ENCODE assay signal across 8 cellular contexts in the genomic region with DNA sequence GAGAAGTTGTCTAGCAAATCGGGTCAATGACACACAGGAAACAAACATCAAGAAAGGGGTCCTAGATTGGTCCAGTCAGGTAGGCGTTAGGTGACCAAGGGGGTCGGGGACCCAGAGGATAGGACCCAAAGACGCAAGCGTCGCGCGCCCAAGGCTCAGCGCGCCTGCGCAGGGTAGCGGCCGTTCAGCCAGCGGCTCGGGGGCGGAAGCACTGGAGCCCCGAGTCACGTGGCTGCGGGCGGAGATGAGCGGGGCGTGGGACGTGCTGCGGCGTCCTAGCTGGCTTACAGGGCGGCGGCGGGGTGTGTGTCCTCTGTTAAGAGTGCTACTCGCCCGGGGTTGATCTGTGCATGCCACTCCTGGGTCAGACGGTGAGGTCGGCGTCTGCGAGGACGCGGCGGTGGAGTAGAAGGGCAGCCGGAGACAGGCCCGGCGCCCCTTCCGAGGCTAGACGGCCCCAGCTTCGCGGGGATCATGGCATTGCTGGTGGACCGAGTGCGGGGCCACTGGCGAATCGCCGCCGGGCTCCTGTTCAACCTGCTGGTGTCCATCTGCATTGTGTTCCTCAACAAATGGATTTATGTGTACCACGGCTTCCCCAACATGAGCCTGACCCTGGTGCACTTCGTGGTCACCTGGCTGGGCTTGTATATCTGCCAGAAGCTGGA. TPM values are rescaled to one million over a fixed set of nuclear protein-coding genes. Genes with fewer than 3 reads are reported as not detected.
A peak's percentile ranks its signal among the peaks of the same experiment; 100 is the strongest.
DNase-seq lines count a peak whose midpoint lies in the region; ATAC-seq and TF ChIP-seq lines count a peak whose summit lies in the region.

A gene (plus strand): TSS at position 273 of the 668 bp plus-strand sequence. CDS start 202 bp downstream, at position 475.

- TF ChIP-seq CTCF in ascending aorta (IDR thresholded peaks at IDR 0.05) (no peak), vagina (IDR thresholded peaks at IDR 0.05) (no peak)

- H3K4me3 Mint-ChIP-seq in T-helper 17 cell: peak within 1 kb of the TSS; percentile 98

- peaks cover 29% of the 10 kb centered on the region for H3K4me1 Mint-ChIP-seq in T-helper 17 cell

- peak in 1 of 2 donors; percentile 47 for TF ChIP-seq POLR2A in vagina (IDR thresholded peaks at IDR 0.05)

- peaks cover 0 to 9% of the 10 kb centered on the region in 2 donors for H3K36me3 ChIP-seq in ascending aorta
- H3K36me3 ChIP-seq in vagina: peaks cover 0 to 9% of the 10 kb centered on the region in 2 donors

- H3K36me3 Mint-ChIP-seq in T-helper 17 cell (ENCODE audit: low read depth): peaks cover 12% of the 10 kb centered on the region

- ATAC-seq in GM18498 (IDR thresholded peaks at IDR 0.05; ENCODE audit: unreplicated experiment) (peak; percentile 98), HG02885 (IDR thresholded peaks at IDR 0.05; ENCODE audit: poor library complexity, unreplicated experiment) (peak; percentile 97), T-helper 17 cell (peak; percentile 99)

- H3K4me3 ChIP-seq in ascending aorta (peak within 1 kb of the TSS; percentile 66 to 85), vagina (peak within 1 kb of the TSS; percentile 67 to 70)

- H3K4me1 ChIP-seq in ascending aorta (peaks cover 0 to 7% of the 10 kb centered on the region in 2 donors), vagina (peaks cover 17% of the 10 kb centered on the region)

- H3K27ac ChIP-seq in ascending aorta: peak within 1 kb of the TSS; percentile 72 to 75
- H3K27ac ChIP-seq in vagina: peak within 1 kb of the TSS; percentile 78

- peak within 1 kb of the TSS; percentile 91 for H3K27ac Mint-ChIP-seq in T-helper 17 cell

- peak; percentile 76 for DNase-seq in NCI-H1694 treated with DMSO at 0.1 percent for 48 hours (lab: John Stamatoyannopoulos, UW)
- peak; percentile 83 to 86 (median 85) for DNase-seq in T-helper 17 cell
- peak; percentile 68 to 94 for DNase-seq in ascending aorta (ENCODE audit: low spot score in 2 of 2)
- peak; percentile 95 for DNase-seq in hepatic stellate cell (ENCODE audit: low spot score)
- peak; percentile 94 for DNase-seq in putamen (ENCODE audit: low spot score)
- peak; percentile 88 to 96 for DNase-seq in vagina (ENCODE audit: extremely low spot score in 2 of 2)

- intact Hi-C loops in ascending aorta (cut with DNase I): loop anchor here (1.0 kb wide), 3 partner anchors 60 to 414 kb away; a partner anchor contains a TSS
- intact Hi-C loops in vagina (cut with DNase I): no loop called here

- no peaks in the 10 kb centered on the region for H3K27me3 Mint-ChIP-seq in T-helper 17 cell

- H3K27me3 ChIP-seq in ascending aorta: no peaks in the 10 kb centered on the region
- H3K27me3 ChIP-seq in vagina: no peaks in the 10 kb centered on the region

- no peaks in the 10 kb centered on the region for H3K9me3 ChIP-seq in T-helper 17 cell (ENCODE audit: control insufficient read depth, low read length, poor library complexity, severe bottlenecking)
- no peaks in the 10 kb centered on the region for H3K9me3 ChIP-seq in ascending aorta
- no peaks in the 10 kb centered on the region for H3K9me3 ChIP-seq in vagina

RNA-seq across cellular contexts. Expression of the gene that starts here (rescaled TPM):
- 1 to 10 TPM; 7.0 to 8.3 TPM for total RNA-seq in T-helper 17 cell
- 2.0 TPM for total RNA-seq in ascending aorta
- total RNA-seq in vagina: 5.9 TPM

Comparison
In these comparisons a context has a peak if more than half of its experiments do, and no peak if none do; other contexts are left out.
1. Peak in every context shown above with its lines: DNase-seq, ATAC-seq, H3K4me3 ChIP-seq and H3K27ac ChIP-seq.